Comparison of ENCODE assay signal across 24 cellular contexts in genomic region chr2:79660552-79660951, GRCh38.
DNase-seq lines count a peak whose midpoint lies in the region; ATAC-seq and TF ChIP-seq lines count a peak whose summit lies in the region.
"Had no signal": no experiment of that assay in that cellular context is flagged by ENCODE, and none has a peak within 500 bp of the region (broad histone marks: within the 10 kb centered on the region; RNA-seq: fewer than 3 reads in every experiment).

No MANE protein-coding gene starts in this region.

- no peak overlapping the region for H3K9ac ChIP-seq in SK-N-SH
- H3K9ac ChIP-seq: KMS-11 had no signal

- intact Hi-C loops in right cardiac atrium (cut with DNase I), result no loop called here

- H3K4me3 ChIP-seq in SK-N-SH (ENCODE audit: low read depth in 2 of 2, low read length in 1 of 2) (no peak overlapping the region), right cardiac atrium (ENCODE audit: low read length) (no peak overlapping the region)

- H3K4me1 ChIP-seq in SK-N-SH (ENCODE audit: control insufficient read depth in 1 of 2, insufficient read depth in 2 of 2, low read depth in 1 of 2, low read length in 1 of 2) (no peaks in the 10 kb centered on the region), right cardiac atrium (ENCODE audit: control insufficient read depth, insufficient read depth, low read length) (no peaks in the 10 kb centered on the region)

- peak; percentile 37; the same call in 1 of the 2 replicates for TF ChIP-seq CTCF in SK-N-SH (IDR thresholded peaks at IDR 0.05)

- CTCF ChIA-PET in SK-N-SH (lab: Yijun Ruan, JAX), result interaction anchor here (1.1 to 1.5 kb wide), 3 partner anchors 17 to 226 kb away, joined by 3 to 4 read pairs (median 3); no protein-coding TSS in a partner anchor

- no peaks in the 10 kb centered on the region for H4K20me1 ChIP-seq in SK-N-SH (ENCODE audit: insufficient read depth)

- no peaks in the 10 kb centered on the region for H3K9me2 ChIP-seq in SK-N-SH

- ATAC-seq in SK-N-SH treated with all-trans-retinoic acid at 6 μM for 48 hours (no peak), right cardiac atrium (no peak)
- ATAC-seq: naive thymus-derived CD4-positive, alpha-beta T cell; stimulated activated effector memory CD8-positive, alpha-beta T cell treated with anti-CD3 and anti-CD28 coated beads, Interleukin-12 subunit alpha, Interleukin-12 subunit beta, amount 100 ng/mL, for 72 hours had no signal

- H3K79me2 ChIP-seq in SK-N-SH (ENCODE audit: insufficient read depth), result no peaks in the 10 kb centered on the region

- H3K36me3 ChIP-seq in SK-N-SH (replicated peaks in 1 of 2; ENCODE audit: control insufficient read depth in 1 of 2, insufficient read depth in 2 of 2, low read length in 1 of 2), result no peaks in the 10 kb centered on the region

- POLR2A ChIA-PET in SK-N-SH (lab: Yijun Ruan, JAX), result no interaction called here

- peak; percentile 53 for TF ChIP-seq RAD21 in SK-N-SH (IDR thresholded peaks at IDR 0.05; ENCODE audit: low read length)

- no peaks in the 10 kb centered on the region; the same call in 1 of the 2 replicates for H3K9me3 ChIP-seq in SK-N-SH
- no peaks in the 10 kb centered on the region for H3K9me3 ChIP-seq in right cardiac atrium (ENCODE audit: control insufficient read depth, low read length)

- H3K27ac ChIP-seq in SK-N-SH (ENCODE audit: low read depth in 2 of 2, low read length in 1 of 2), result no peak overlapping the region
- no peak overlapping the region for H3K27ac ChIP-seq in right cardiac atrium (ENCODE audit: low read length)
- H3K27ac ChIP-seq: 22Rv1, KMS-11 had no signal

- H3K27me3 ChIP-seq in SK-N-SH (ENCODE audit: insufficient read depth), result no peaks in the 10 kb centered on the region
- no peaks in the 10 kb centered on the region for H3K27me3 ChIP-seq in right cardiac atrium (ENCODE audit: control insufficient read depth, insufficient read depth)

- TF ChIP-seq EP300 in SK-N-SH (IDR thresholded peaks at IDR 0.05; ENCODE audit: borderline replicate concordance in 1 of 2, low read depth in 1 of 2, low read length in 1 of 2), result no peak

- DNase-seq in SK-N-SH (no peak), astrocyte of the hippocampus (ENCODE audit: low read depth, low spot score) (peak; percentile 6), iris pigment epithelial cell (ENCODE audit: low read depth) (peak; percentile 7), SIG-M5 (lab: John Stamatoyannopoulos, UW) (no peak), NCI-H345 (lab: John Stamatoyannopoulos, UW) (no peak), right cardiac atrium (no peak), NCI-H2029 treated with DMSO at 0.1 percent for 48 hours (lab: John Stamatoyannopoulos, UW) (no peak)
- DNase-seq: activated CD4-positive, alpha-beta memory T cell treated with anti-CD3 and anti-CD28 coated beads, Interleukin-2, amount 10 ng/mL, durations not matched to agents 7 days and 5 days; activated CD8-positive, alpha-beta memory T cell treated with anti-CD3 and anti-CD28 coated beads, Interleukin-2, amount 50 U/mL, for 4 hours; activated naive CD4-positive, alpha-beta T cell treated with anti-CD3 and anti-CD28 coated beads for 36 hours; CD4-positive, alpha-beta memory T cell; effector CD8-positive, alpha-beta T cell; glutamatergic neuron; kidney; naive thymus-derived CD4-positive, alpha-beta T cell; NCI-H1417 treated with DMSO at 0.1 percent for 48 hours; NCI-H2081; SHP77; stimulated activated CD4-positive, alpha-beta T cell treated with anti-CD3 and anti-CD28 coated beads, Interleukin-15, amount 100 ng/mL, for 24 hours; substantia nigra had no signal

- H3K4me2 ChIP-seq in SK-N-SH, result no peak overlapping the region
- H3K4me2 ChIP-seq: KMS-11 had no signal

- no peaks in the 10 kb centered on the region for H3F3A ChIP-seq in SK-N-SH (replicated peaks; ENCODE audit: insufficient read depth)

- no peak overlapping the region for H2AFZ ChIP-seq in SK-N-SH (ENCODE audit: low read depth)

TF ChIP-seq in SK-N-SH, 30 proteins besides CTCF, POLR2A, EP300 and RAD21 (continues in another document):
- TF ChIP-seq, protein P1, sequence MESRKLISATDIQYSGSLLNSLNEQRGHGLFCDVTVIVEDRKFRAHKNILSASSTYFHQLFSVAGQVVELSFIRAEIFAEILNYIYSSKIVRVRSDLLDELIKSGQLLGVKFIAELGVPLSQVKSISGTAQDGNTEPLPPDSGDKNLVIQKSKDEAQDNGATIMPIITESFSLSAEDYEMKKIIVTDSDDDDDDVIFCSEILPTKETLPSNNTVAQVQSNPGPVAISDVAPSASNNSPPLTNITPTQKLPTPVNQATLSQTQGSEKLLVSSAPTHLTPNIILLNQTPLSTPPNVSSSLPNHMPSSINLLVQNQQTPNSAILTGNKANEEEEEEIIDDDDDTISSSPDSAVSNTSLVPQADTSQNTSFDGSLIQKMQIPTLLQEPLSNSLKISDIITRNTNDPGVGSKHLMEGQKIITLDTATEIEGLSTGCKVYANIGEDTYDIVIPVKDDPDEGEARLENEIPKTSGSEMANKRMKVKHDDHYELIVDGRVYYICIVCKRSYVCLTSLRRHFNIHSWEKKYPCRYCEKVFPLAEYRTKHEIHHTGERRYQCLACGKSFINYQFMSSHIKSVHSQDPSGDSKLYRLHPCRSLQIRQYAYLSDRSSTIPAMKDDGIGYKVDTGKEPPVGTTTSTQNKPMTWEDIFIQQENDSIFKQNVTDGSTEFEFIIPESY (IDR thresholded peaks at IDR 0.05; ENCODE audit: borderline replicate concordance, low read depth), result no peak
- TF ChIP-seq FOXM1 (IDR thresholded peaks at IDR 0.05; ENCODE audit: low read depth) (no peak), GATA2 (CRISPR knock-in tag; IDR thresholded peaks at IDR 0.05) (no peak), RXRA (IDR thresholded peaks at IDR 0.05; ENCODE audit: borderline replicate concordance, low read depth) (no peak), PBX3 (IDR thresholded peaks at IDR 0.05) (no peak), TEAD4 (IDR thresholded peaks at IDR 0.05; ENCODE audit: borderline replicate concordance, insufficient read depth) (no peak), TCF12 (IDR thresholded peaks at IDR 0.05) (no peak)

TF ChIP-seq in SK-N-SH treated with all-trans-retinoic acid at 6 μM for 48 hours, 23 proteins besides CTCF, POLR2A, EP300 and RAD21:
- TF ChIP-seq GLIS3 (CRISPR knock-in tag; IDR thresholded peaks at IDR 0.05) (no peak), PATZ1 (CRISPR knock-in tag; IDR thresholded peaks at IDR 0.05; ENCODE audit: borderline replicate concordance) (no peak), ZNF70 (CRISPR knock-in tag; IDR thresholded peaks at IDR 0.05) (no peak), CSDC2 (CRISPR knock-in tag; IDR thresholded peaks at IDR 0.05) (no peak), ISL1 (CRISPR knock-in tag; IDR thresholded peaks at IDR 0.05) (no peak), BACH2 (CRISPR knock-in tag; IDR thresholded peaks at IDR 0.05; ENCODE audit: borderline replicate concordance) (no peak), SNAI2 (CRISPR knock-in tag; IDR thresholded peaks at IDR 0.05) (no peak), ZNF565 (CRISPR knock-in tag; conservative IDR thresholded peaks at IDR 0.05; ENCODE audit: low read depth) (no peak), ZFP30 (CRISPR knock-in tag; IDR thresholded peaks at IDR 0.05) (no peak), OSR1 (CRISPR knock-in tag; IDR thresholded peaks at IDR 0.05) (no peak), ZNF8 (CRISPR knock-in tag; IDR thresholded peaks at IDR 0.05) (no peak), TCF4 (CRISPR knock-in tag; IDR thresholded peaks at IDR 0.05; ENCODE audit: borderline replicate concordance) (no peak), ZC3H10 (CRISPR knock-in tag; IDR thresholded peaks at IDR 0.05) (no peak)
- TF ChIP-seq, protein P2, sequence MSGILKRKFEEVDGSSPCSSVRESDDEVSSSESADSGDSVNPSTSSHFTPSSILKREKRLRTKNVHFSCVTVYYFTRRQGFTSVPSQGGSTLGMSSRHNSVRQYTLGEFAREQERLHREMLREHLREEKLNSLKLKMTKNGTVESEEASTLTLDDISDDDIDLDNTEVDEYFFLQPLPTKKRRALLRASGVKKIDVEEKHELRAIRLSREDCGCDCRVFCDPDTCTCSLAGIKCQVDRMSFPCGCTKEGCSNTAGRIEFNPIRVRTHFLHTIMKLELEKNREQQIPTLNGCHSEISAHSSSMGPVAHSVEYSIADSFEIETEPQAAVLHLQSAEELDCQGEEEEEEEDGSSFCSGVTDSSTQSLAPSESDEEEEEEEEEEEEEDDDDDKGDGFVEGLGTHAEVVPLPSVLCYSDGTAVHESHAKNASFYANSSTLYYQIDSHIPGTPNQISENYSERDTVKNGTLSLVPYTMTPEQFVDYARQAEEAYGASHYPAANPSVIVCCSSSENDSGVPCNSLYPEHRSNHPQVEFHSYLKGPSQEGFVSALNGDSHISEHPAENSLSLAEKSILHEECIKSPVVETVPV (CRISPR knock-in tag; IDR thresholded peaks at IDR 0.05), result no peak

Comparison
In these comparisons a context has a peak if more than half of its experiments do, and no peak if none do; other contexts are left out.
1. DNase-seq: peak in astrocyte of the hippocampus (single experiment) and iris pigment epithelial cell (single experiment); none in SK-N-SH (single experiment), SIG-M5 (single experiment), NCI-H345 (single experiment), right cardiac atrium (0 of 3) and NCI-H2029 treated with DMSO at 0.1 percent for 48 hours (single experiment).